9 cellular contexts compared by ENCODE assay signal in genomic region chrX:154734101-154734781, GRCh38. TPM values are rescaled to one million over a fixed set of nuclear protein-coding genes. Genes with fewer than 3 reads are reported as not detected.
DNase-seq lines count a peak whose midpoint lies in the region; ATAC-seq, FAIRE-seq and TF ChIP-seq lines count a peak whose summit lies in the region.
"Had no signal": no experiment of that assay in that cellular context is flagged by ENCODE, and none has a peak within 500 bp of the region (broad histone marks: within the 10 kb centered on the region; RNA-seq: fewer than 3 reads in every experiment).

No MANE protein-coding gene starts in this region.

- H4K5ac ChIP-seq in H9 (ENCODE audit: insufficient read length, low read depth, low read length): no peak overlapping the region

- H3K36me3 Mint-ChIP-seq in H9 (ENCODE audit: insufficient read depth in 1 of 3, low read depth in 3 of 3) (no peaks in the 10 kb centered on the region; a peak in 2 of 7 replicates), T-helper 17 cell (ENCODE audit: low read depth) (no peaks in the 10 kb centered on the region)

- no peaks in the 10 kb centered on the region for H3K23me2 ChIP-seq in H9 (ENCODE audit: insufficient read length, low read depth, low read length, poor library complexity, severe bottlenecking)

- no peak overlapping the region for H3K4me2 ChIP-seq in H9 (ENCODE audit: insufficient read depth, insufficient read length, low read length)
- H3K4me2 ChIP-seq: KMS-11 had no signal

- TF ChIP-seq CTCF in H9 (conservative IDR thresholded peaks at IDR 0.05) (no peak), esophagus squamous epithelium (IDR thresholded peaks at IDR 0.05) (no peak), prostate gland (IDR thresholded peaks at IDR 0.05) (no peak), GM10266 (IDR thresholded peaks at IDR 0.05; ENCODE audit: control insufficient read depth, insufficient read depth, low read depth, missing control alignments) (no peak)

- no peak overlapping the region for H2BK120ac ChIP-seq in H9 (ENCODE audit: low read depth, low read length, poor library complexity, severe bottlenecking)

- no peak overlapping the region for H4K91ac ChIP-seq in H9 (ENCODE audit: insufficient read length, low read depth, low read length)

- WGBS in H9 (ENCODE audit: extremely low coverage, insufficient read length, low lambda C conversion rate): no CpG with 5 or more reads among the region's 8 CpGs
- 22 to 46% methylated on average over 4 to 5 of the region's 8 CpGs for WGBS in esophagus squamous epithelium, 2 donors
- WGBS in prostate gland: 25% methylated on average over 8 of the region's 8 CpGs

- no peak overlapping the region for H3K4me3 ChIP-seq in esophagus squamous epithelium
- no peak overlapping the region for H3K4me3 ChIP-seq in prostate gland

- TF ChIP-seq POLR2A in esophagus squamous epithelium (IDR thresholded peaks at IDR 0.05) (no peak), prostate gland (IDR thresholded peaks at IDR 0.05) (no peak)

- H3K9me3 ChIP-seq in H9 (ENCODE audit: control insufficient read depth, low read depth, low read length): peaks cover 58% of the 10 kb centered on the region
- no peaks in the 10 kb centered on the region for H3K9me3 ChIP-seq in T-helper 17 cell (ENCODE audit: control insufficient read depth, low read length, poor library complexity, severe bottlenecking)
- H3K9me3 ChIP-seq in esophagus squamous epithelium: no peaks in the 10 kb centered on the region
- H3K9me3 ChIP-seq in prostate gland: no peaks in the 10 kb centered on the region

- H3K27ac ChIP-seq in H9 (ENCODE audit: insufficient read length, low read depth, low read length) (no peak overlapping the region), esophagus squamous epithelium (peak overlapping the region; percentile 46 to 85 (median 75)), prostate gland (no peak overlapping the region)
- H3K27ac ChIP-seq: KMS-11 had no signal

- no peak overlapping the region for H3K18ac ChIP-seq in H9 (ENCODE audit: insufficient read length, low read depth, low read length)

- no peak for FAIRE-seq in RCC 7860 (lab: Jason Lieb, UNC)

- no peak overlapping the region for H2BK5ac ChIP-seq in H9 (ENCODE audit: insufficient read length, low read length)

- H2AK5ac ChIP-seq in H9 (ENCODE audit: insufficient read length, low read length): no peak overlapping the region

- H2BK12ac ChIP-seq in H9 (ENCODE audit: insufficient read length, low read depth, low read length): no peak overlapping the region

- H2BK15ac ChIP-seq in H9 (ENCODE audit: low read depth, low read length): no peak overlapping the region

- no peaks in the 10 kb centered on the region for H4K20me1 ChIP-seq in H9 (ENCODE audit: control insufficient read depth, insufficient read depth, insufficient read length)

- H3K79me2 ChIP-seq in H9 (ENCODE audit: insufficient read depth, low read length): no peaks in the 10 kb centered on the region

- H3K4me3 Mint-ChIP-seq in H9 (no peak overlapping the region), T-helper 17 cell (peak overlapping the region; percentile 55)

- no peak overlapping the region for H3K23ac ChIP-seq in H9 (ENCODE audit: insufficient read length, low read depth, low read length)

- H3K9ac ChIP-seq in H9 (ENCODE audit: extremely low read depth, insufficient read length, low read length): no peak overlapping the region
- H3K9ac ChIP-seq: KMS-11 had no signal

- no peaks in the 10 kb centered on the region; the same call in 1 of the 2 replicates for H3K27me3 ChIP-seq in H9 (ENCODE audit: insufficient read depth, low read length)
- H3K27me3 ChIP-seq in esophagus squamous epithelium: no peaks in the 10 kb centered on the region
- H3K27me3 ChIP-seq in prostate gland (replicated peaks; ENCODE audit: insufficient read depth): no peaks in the 10 kb centered on the region

- H3K36me3 ChIP-seq in esophagus squamous epithelium (no peaks in the 10 kb centered on the region), prostate gland (no peaks in the 10 kb centered on the region)

- H3K4me1 Mint-ChIP-seq in H9 (peaks cover 5 to 9% of the 10 kb centered on the region in 2 experiments; a peak in 2 of 4 replicates), T-helper 17 cell (peaks cover 54% of the 10 kb centered on the region)

- peak overlapping the region; percentile 48 for H4K8ac ChIP-seq in H9 (replicated peaks; ENCODE audit: insufficient read length, low read depth, low read length)

- peaks cover 77 to 81% of the 10 kb centered on the region in 2 experiments for H3K9me3 Mint-ChIP-seq in H9

- no peak overlapping the region; a peak in 1 of 7 replicates for H3K27ac Mint-ChIP-seq in H9
- peak overlapping the region; percentile 95 for H3K27ac Mint-ChIP-seq in T-helper 17 cell

- no peak overlapping the region for H2BK20ac ChIP-seq in H9 (ENCODE audit: low read depth, low read length, poor library complexity, severe bottlenecking)

- no peak for DNase-seq in H9
- peak in 1 of 3 donors; percentile 22 for DNase-seq in T-helper 17 cell
- DNase-seq in esophagus squamous epithelium (lab: John Stamatoyannopoulos, UW): no peak
- DNase-seq in putamen (ENCODE audit: low spot score): peak; percentile 28
- DNase-seq in RCC 7860 (ENCODE audit: low spot score): no peak
- no peak for DNase-seq in prostate gland (ENCODE audit: low spot score)
- no peak for DNase-seq in GM10266 (ENCODE audit: extremely low spot score)

- peaks cover 2% of the 10 kb centered on the region; the same call in 1 of the 2 replicates for H3K4me1 ChIP-seq in H9 (ENCODE audit: insufficient read depth, low read length)
- peaks cover 0 to 93% (median 52%) of the 10 kb centered on the region in 3 donors for H3K4me1 ChIP-seq in esophagus squamous epithelium
- no peaks in the 10 kb centered on the region for H3K4me1 ChIP-seq in prostate gland (replicated peaks)

- H3K14ac ChIP-seq in H9 (ENCODE audit: insufficient read depth, low read length): no peak overlapping the region

- no peaks in the 10 kb centered on the region for H3K79me1 ChIP-seq in H9 (ENCODE audit: insufficient read depth, low read depth, low read length, poor library complexity, severe bottlenecking)

- ATAC-seq in T-helper 17 cell (peak; percentile 66), HG02610 (IDR thresholded peaks at IDR 0.05; ENCODE audit: unreplicated experiment) (no peak)

- H2AFZ ChIP-seq in H9 (ENCODE audit: low read length): no peak overlapping the region

- H3K4ac ChIP-seq in H9 (ENCODE audit: low read depth, low read length): no peak overlapping the region

- intact Hi-C loops in esophagus squamous epithelium (cut with DNase I) (no loop called here), prostate gland (cut with DNase I) (no loop called here)

- no peak overlapping the region for H3K56ac ChIP-seq in H9 (ENCODE audit: insufficient read length, low read depth, low read length)

- H3T11ph ChIP-seq in H9 (ENCODE audit: low read length): no peak overlapping the region

- H3K27me3 Mint-ChIP-seq in H9 (ENCODE audit: low read depth): peaks cover 3% of the 10 kb centered on the region
- no peaks in the 10 kb centered on the region for H3K27me3 Mint-ChIP-seq in T-helper 17 cell

RNA-seq across cellular contexts. Expression of gene GAB3, which starts 16.6 kb away (rescaled TPM):
- total RNA-seq in H9 (2021): 0.42 and 0.46 TPM in 2 replicates
- 10 to 100 TPM; 17.7 to 18.4 TPM for total RNA-seq in T-helper 17 cell
- total RNA-seq in esophagus squamous epithelium: 1 to 10 TPM in 3 of 4 donors, under 1 TPM in 1; 0.61 to 4.4 (median 1.8) TPM
- total RNA-seq in prostate gland: 10 to 100 TPM in 1 of 2 donors, 1 to 10 TPM in 1; 1.5 to 12.8 TPM

RNA-seq across cellular contexts. Expression of gene DKC1, which starts 28.4 kb away (rescaled TPM):
- total RNA-seq in H9 (2021) (160 and 164 TPM in 2 replicates), T-helper 17 cell (10 to 100 TPM; 46.6 to 60.7 TPM), esophagus squamous epithelium (10 to 100 TPM; 41.5 to 86.2 (median 49.5) TPM), prostate gland (10 to 100 TPM; 22.6 to 58.2 TPM)

Comparison
In these comparisons a context has a peak if more than half of its experiments do, and no peak if none do; other contexts are left out.
1. H3K27ac ChIP-seq: peak in esophagus squamous epithelium (4 of 4); none in H9 (single experiment) and prostate gland (0 of 2).